ENCODE assay signal across 1 cellular context in the genomic region with DNA sequence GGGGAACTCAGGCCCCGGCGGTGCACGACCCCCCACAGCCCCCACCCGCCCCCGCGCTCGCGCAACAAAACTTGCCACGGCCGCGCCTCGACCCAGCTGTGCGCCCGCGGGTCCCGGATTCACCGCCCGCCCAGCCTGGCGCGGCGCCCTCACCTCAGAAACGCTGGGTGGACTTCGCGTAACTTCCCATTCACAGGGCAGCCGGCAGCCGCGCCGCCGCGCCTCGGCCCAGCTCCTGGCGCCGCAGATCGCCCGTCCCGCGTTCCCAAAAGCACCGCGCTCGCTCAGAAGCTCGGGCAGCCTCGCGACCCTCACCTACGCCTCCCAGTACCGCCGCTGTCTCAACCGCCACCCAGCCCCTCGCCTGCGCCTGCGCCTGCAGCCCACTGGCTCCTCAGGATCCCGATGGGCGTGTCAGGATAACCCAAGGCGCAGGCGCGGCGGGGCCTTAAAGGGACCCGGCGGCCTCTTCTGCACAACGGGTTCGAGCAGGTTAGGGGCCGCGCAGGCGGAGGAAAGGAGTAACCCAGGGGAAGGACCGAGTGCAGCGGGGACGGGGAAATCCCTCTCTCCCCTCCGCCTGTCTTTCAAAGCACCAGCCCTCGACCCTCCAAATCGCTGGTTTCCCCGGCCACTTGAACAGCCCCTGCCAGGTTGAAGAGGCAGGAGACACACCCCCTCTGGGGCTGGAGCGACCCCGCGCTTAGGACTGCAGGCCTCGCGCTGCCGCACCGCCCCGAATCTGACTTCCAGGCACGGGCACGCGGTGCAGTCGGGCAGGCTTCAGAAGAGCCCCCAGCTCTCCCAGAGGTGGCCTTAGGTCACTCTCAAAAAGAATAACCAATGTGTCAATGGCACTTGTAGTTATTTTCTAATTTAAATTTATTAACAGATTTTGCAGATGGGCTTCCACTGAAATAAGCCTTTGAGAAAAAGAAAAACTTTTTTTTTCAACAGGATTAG.
A peak's percentile ranks its signal among the peaks of the same experiment; 100 is the strongest.
TF ChIP-seq lines count a peak whose summit lies in the region.

A gene (minus strand): TSS at position 380 of the 963 bp plus-strand sequence.

TF ChIP-seq in GM12878, 131 proteins besides CTCF, POLR2A, EP300 and RAD21 (continued from another document and continues in another):
- TF ChIP-seq, protein P1, sequence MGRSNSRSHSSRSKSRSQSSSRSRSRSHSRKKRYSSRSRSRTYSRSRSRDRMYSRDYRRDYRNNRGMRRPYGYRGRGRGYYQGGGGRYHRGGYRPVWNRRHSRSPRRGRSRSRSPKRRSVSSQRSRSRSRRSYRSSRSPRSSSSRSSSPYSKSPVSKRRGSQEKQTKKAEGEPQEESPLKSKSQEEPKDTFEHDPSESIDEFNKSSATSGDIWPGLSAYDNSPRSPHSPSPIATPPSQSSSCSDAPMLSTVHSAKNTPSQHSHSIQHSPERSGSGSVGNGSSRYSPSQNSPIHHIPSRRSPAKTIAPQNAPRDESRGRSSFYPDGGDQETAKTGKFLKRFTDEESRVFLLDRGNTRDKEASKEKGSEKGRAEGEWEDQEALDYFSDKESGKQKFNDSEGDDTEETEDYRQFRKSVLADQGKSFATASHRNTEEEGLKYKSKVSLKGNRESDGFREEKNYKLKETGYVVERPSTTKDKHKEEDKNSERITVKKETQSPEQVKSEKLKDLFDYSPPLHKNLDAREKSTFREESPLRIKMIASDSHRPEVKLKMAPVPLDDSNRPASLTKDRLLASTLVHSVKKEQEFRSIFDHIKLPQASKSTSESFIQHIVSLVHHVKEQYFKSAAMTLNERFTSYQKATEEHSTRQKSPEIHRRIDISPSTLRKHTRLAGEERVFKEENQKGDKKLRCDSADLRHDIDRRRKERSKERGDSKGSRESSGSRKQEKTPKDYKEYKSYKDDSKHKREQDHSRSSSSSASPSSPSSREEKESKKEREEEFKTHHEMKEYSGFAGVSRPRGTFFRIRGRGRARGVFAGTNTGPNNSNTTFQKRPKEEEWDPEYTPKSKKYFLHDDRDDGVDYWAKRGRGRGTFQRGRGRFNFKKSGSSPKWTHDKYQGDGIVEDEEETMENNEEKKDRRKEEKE (IDR thresholded peaks at IDR 0.05): no peak
- TF ChIP-seq EZH2 (IDR thresholded peaks at IDR 0.05; ENCODE audit: borderline replicate concordance, control insufficient read depth, low read depth, low read length) (no peak), BCL11A (IDR thresholded peaks at IDR 0.05; ENCODE audit: low read depth, low read length) (no peak), HDGF (IDR thresholded peaks at IDR 0.05) (peak; percentile 96), EGR1 (IDR thresholded peaks at IDR 0.05; ENCODE audit: borderline replicate concordance in 1 of 2, low read depth in 2 of 2, low read length in 2 of 2) (peak in 1 of 2 experiments; percentile 73; a peak in 2 of 3 replicates), SMAD1 (IDR thresholded peaks at IDR 0.05; ENCODE audit: low read depth, partially characterized antibody) (no peak), HDAC2 (IDR thresholded peaks at IDR 0.05) (peak; percentile 88; the same call in 1 of the 2 replicates), HCFC1 (IDR thresholded peaks at IDR 0.05; ENCODE audit: low read length) (0 out of 2 replicates have a peak, but pooled peaks have one; percentile 9), NR2C2 (IDR thresholded peaks at IDR 0.05; ENCODE audit: borderline replicate concordance, control insufficient read depth, insufficient read length, low read depth) (no peak), SMARCA5 (IDR thresholded peaks at IDR 0.05) (peak; percentile 62; the same call in 1 of the 2 replicates), ASH2L (IDR thresholded peaks at IDR 0.05; ENCODE audit: borderline replicate concordance, low read depth) (no peak), ZNF24 (IDR thresholded peaks at IDR 0.05) (no peak), NR2F1 (conservative IDR thresholded peaks at IDR 0.05) (peak; percentile 57), TARDBP (IDR thresholded peaks at IDR 0.05; ENCODE audit: borderline replicate concordance) (no peak), NFYA (IDR thresholded peaks at IDR 0.05; ENCODE audit: borderline replicate concordance, low read depth, low read length) (no peak), MEF2A (IDR thresholded peaks at IDR 0.05; ENCODE audit: insufficient read depth, low read depth, low read length) (no peak), RBBP5 (conservative IDR thresholded peaks at IDR 0.05) (no peak), JUNB (IDR thresholded peaks at IDR 0.05) (no peak; the same call in 1 of the 2 replicates), TAF1 (IDR thresholded peaks at IDR 0.05; ENCODE audit: borderline replicate concordance, low read depth, low read length) (0 out of 2 replicates have a peak, but pooled peaks have one; percentile 8), KLF5 (IDR thresholded peaks at IDR 0.05; ENCODE audit: partially characterized antibody) (peak; percentile 91)
- TF ChIP-seq, protein P2, sequence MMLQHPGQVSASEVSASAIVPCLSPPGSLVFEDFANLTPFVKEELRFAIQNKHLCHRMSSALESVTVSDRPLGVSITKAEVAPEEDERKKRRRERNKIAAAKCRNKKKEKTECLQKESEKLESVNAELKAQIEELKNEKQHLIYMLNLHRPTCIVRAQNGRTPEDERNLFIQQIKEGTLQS (IDR thresholded peaks at IDR 0.05; ENCODE audit: borderline replicate concordance, extremely low read depth, low read depth, low read length): no peak
- TF ChIP-seq, protein P3, sequence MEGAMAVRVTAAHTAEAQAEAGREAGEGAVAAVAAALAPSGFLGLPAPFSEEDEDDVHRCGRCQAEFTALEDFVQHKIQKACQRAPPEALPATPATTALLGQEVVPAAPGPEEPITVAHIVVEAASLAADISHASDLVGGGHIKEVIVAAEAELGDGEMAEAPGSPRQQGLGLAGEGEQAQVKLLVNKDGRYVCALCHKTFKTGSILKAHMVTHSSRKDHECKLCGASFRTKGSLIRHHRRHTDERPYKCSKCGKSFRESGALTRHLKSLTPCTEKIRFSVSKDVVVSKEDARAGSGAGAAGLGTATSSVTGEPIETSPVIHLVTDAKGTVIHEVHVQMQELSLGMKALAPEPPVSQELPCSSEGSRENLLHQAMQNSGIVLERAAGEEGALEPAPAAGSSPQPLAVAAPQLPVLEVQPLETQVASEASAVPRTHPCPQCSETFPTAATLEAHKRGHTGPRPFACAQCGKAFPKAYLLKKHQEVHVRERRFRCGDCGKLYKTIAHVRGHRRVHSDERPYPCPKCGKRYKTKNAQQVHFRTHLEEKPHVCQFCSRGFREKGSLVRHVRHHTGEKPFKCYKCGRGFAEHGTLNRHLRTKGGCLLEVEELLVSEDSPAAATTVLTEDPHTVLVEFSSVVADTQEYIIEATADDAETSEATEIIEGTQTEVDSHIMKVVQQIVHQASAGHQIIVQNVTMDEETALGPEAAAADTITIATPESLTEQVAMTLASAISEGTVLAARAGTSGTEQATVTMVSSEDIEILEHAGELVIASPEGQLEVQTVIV (IDR thresholded peaks at IDR 0.05; ENCODE audit: borderline replicate concordance, partially characterized antibody): no peak
- TF ChIP-seq, protein P4, sequence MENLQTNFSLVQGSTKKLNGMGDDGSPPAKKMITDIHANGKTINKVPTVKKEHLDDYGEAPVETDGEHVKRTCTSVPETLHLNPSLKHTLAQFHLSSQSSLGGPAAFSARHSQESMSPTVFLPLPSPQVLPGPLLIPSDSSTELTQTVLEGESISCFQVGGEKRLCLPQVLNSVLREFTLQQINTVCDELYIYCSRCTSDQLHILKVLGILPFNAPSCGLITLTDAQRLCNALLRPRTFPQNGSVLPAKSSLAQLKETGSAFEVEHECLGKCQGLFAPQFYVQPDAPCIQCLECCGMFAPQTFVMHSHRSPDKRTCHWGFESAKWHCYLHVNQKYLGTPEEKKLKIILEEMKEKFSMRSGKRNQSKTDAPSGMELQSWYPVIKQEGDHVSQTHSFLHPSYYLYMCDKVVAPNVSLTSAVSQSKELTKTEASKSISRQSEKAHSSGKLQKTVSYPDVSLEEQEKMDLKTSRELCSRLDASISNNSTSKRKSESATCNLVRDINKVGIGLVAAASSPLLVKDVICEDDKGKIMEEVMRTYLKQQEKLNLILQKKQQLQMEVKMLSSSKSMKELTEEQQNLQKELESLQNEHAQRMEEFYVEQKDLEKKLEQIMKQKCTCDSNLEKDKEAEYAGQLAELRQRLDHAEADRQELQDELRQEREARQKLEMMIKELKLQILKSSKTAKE (IDR thresholded peaks at IDR 0.05; ENCODE audit: low read depth, poor library complexity, severe bottlenecking): no peak
- TF ChIP-seq, protein P5, sequence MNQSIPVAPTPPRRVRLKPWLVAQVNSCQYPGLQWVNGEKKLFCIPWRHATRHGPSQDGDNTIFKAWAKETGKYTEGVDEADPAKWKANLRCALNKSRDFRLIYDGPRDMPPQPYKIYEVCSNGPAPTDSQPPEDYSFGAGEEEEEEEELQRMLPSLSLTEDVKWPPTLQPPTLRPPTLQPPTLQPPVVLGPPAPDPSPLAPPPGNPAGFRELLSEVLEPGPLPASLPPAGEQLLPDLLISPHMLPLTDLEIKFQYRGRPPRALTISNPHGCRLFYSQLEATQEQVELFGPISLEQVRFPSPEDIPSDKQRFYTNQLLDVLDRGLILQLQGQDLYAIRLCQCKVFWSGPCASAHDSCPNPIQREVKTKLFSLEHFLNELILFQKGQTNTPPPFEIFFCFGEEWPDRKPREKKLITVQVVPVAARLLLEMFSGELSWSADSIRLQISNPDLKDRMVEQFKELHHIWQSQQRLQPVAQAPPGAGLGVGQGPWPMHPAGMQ (IDR thresholded peaks at IDR 0.05; ENCODE audit: borderline replicate concordance): no peak
- TF ChIP-seq, protein P6, sequence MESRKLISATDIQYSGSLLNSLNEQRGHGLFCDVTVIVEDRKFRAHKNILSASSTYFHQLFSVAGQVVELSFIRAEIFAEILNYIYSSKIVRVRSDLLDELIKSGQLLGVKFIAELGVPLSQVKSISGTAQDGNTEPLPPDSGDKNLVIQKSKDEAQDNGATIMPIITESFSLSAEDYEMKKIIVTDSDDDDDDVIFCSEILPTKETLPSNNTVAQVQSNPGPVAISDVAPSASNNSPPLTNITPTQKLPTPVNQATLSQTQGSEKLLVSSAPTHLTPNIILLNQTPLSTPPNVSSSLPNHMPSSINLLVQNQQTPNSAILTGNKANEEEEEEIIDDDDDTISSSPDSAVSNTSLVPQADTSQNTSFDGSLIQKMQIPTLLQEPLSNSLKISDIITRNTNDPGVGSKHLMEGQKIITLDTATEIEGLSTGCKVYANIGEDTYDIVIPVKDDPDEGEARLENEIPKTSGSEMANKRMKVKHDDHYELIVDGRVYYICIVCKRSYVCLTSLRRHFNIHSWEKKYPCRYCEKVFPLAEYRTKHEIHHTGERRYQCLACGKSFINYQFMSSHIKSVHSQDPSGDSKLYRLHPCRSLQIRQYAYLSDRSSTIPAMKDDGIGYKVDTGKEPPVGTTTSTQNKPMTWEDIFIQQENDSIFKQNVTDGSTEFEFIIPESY (IDR thresholded peaks at IDR 0.05): no peak
- TF ChIP-seq, protein P7, sequence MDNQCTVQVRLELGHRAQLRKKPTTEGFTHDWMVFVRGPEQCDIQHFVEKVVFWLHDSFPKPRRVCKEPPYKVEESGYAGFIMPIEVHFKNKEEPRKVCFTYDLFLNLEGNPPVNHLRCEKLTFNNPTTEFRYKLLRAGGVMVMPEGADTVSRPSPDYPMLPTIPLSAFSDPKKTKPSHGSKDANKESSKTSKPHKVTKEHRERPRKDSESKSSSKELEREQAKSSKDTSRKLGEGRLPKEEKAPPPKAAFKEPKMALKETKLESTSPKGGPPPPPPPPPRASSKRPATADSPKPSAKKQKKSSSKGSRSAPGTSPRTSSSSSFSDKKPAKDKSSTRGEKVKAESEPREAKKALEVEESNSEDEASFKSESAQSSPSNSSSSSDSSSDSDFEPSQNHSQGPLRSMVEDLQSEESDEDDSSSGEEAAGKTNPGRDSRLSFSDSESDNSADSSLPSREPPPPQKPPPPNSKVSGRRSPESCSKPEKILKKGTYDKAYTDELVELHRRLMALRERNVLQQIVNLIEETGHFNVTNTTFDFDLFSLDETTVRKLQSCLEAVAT (IDR thresholded peaks at IDR 0.05): peak; percentile 66; the same call in 1 of the 2 replicates
- TF ChIP-seq, protein P8, sequence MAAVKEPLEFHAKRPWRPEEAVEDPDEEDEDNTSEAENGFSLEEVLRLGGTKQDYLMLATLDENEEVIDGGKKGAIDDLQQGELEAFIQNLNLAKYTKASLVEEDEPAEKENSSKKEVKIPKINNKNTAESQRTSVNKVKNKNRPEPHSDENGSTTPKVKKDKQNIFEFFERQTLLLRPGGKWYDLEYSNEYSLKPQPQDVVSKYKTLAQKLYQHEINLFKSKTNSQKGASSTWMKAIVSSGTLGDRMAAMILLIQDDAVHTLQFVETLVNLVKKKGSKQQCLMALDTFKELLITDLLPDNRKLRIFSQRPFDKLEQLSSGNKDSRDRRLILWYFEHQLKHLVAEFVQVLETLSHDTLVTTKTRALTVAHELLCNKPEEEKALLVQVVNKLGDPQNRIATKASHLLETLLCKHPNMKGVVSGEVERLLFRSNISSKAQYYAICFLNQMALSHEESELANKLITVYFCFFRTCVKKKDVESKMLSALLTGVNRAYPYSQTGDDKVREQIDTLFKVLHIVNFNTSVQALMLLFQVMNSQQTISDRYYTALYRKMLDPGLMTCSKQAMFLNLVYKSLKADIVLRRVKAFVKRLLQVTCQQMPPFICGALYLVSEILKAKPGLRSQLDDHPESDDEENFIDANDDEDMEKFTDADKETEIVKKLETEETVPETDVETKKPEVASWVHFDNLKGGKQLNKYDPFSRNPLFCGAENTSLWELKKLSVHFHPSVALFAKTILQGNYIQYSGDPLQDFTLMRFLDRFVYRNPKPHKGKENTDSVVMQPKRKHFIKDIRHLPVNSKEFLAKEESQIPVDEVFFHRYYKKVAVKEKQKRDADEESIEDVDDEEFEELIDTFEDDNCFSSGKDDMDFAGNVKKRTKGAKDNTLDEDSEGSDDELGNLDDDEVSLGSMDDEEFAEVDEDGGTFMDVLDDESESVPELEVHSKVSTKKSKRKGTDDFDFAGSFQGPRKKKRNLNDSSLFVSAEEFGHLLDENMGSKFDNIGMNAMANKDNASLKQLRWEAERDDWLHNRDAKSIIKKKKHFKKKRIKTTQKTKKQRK (IDR thresholded peaks at IDR 0.05; ENCODE audit: low read depth, low read length): no peak
